In the genomic region with DNA sequence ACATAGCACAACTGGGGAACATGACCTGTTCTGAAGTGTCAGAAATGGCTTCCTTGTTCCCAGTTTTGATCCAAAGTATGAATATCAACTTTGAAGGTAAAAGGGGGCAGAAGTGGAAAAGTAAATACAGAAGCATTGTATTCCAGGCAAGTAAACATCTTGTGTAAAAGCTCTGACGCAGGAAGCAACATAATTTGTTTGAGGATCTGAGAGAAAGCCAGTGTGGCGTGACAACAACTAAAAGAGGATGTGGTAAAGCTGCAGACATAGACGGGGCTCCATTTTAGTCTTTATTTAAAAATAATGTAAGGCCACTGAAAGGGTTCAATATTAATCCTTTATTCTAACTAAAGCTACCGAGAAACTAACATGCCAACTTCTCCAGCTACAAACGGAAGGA, we compare ENCODE assay signal across 9 cellular contexts.
A peak's percentile ranks its signal among the peaks of the same experiment; 100 is the strongest.
DNase-seq lines count a peak whose midpoint lies in the region; ATAC-seq and TF ChIP-seq lines count a peak whose summit lies in the region.
"Had no signal": no experiment of that assay in that cellular context is flagged by ENCODE, and none has a peak within 500 bp of the region (broad histone marks: within the 10 kb centered on the region; RNA-seq: fewer than 3 reads in every experiment).

No MANE protein-coding gene starts in this region.

- ATAC-seq in GM18505 (IDR thresholded peaks at IDR 0.05; ENCODE audit: unreplicated experiment) (peak; percentile 99), GM21825 (IDR thresholded peaks at IDR 0.05; ENCODE audit: unreplicated experiment) (peak; percentile 98)
- ATAC-seq: Panc1 had no signal

- peak; percentile 78 for DNase-seq in SKM-1 treated with dmso at 0.1 percent for 144 hours (lab: John Stamatoyannopoulos, UW; ENCODE audit: unreplicated experiment)
- no peak for DNase-seq in stimulated activated CD4-positive, alpha-beta T cell treated with anti-CD3 and anti-CD28 coated beads, Interleukin-15, amount 100 ng/mL, for 24 hours
- no peak for DNase-seq in activated CD4-positive, alpha-beta T cell treated with anti-CD3 and anti-CD28 coated beads for 1 hour
- DNase-seq in stimulated activated CD8-positive, alpha-beta memory T cell treated with anti-CD3 and anti-CD28 coated beads, Interleukin-4, amount 100 ng/mL, for 48 hours = no peak
- DNase-seq in RWPE1 (ENCODE audit: low spot score) = no peak

- POLR2A ChIA-PET in RWPE1 (lab: Yijun Ruan, JAX; ENCODE audit: low non-redundant PET) = no interaction called here

- no peaks in the 10 kb centered on the region for H3K36me3 Mint-ChIP-seq in IgD-negative memory B cell

- TF ChIP-seq CTCF in RWPE1 (conservative IDR thresholded peaks at IDR 0.05; ENCODE audit: low read depth) = no peak

- peak overlapping the region in 3 of 4 donors; percentile 5 to 88 (median 30) for H3K4me3 Mint-ChIP-seq in IgD-negative memory B cell

- H3K27ac Mint-ChIP-seq in IgD-negative memory B cell = peak overlapping the region; percentile 18 to 93 (median 91)

- H3K27me3 Mint-ChIP-seq in IgD-negative memory B cell = no peaks in the 10 kb centered on the region

- CTCF ChIA-PET in RWPE1 (lab: Yijun Ruan, JAX) = interaction anchor here (0.5 kb wide), 1 partner anchor 1850 kb away, joined by 4 read pairs; no protein-coding TSS in a partner anchor

- no peak for TF ChIP-seq POLR2A in GM18505 (IDR thresholded peaks at IDR 0.05; ENCODE audit: borderline replicate concordance, extremely low read depth, insufficient read depth, insufficient read length)

- H3K4me1 Mint-ChIP-seq in IgD-negative memory B cell = peaks cover 35 to 45% (median 37%) of the 10 kb centered on the region in 3 donors

- H3K9me3 Mint-ChIP-seq in IgD-negative memory B cell = no peaks in the 10 kb centered on the region

- no peak overlapping the region for H3K27ac ChIP-seq in RWPE1
